ENCODE assay signal across 10 cellular contexts in the genomic region with DNA sequence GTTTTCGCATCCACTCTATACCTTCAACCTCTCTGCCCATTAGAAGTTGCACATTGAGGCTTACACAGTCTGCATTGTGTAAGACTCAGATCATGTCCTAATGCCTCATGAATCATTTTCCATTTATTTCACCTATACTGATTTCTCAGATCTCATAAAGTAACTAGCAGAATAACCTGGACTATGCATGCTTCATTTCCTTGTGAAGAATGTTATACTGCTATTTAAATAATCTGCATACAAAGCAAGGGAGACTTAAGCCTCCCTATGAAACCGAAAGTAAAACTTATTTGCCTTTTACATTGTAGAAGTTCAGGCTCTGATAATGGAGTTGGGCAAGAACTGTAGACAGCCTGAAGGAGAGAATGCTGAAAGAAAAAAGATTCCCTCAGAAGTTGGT.
A peak's percentile ranks its signal among the peaks of the same experiment; 100 is the strongest.
DNase-seq lines count a peak whose midpoint lies in the region; ATAC-seq and TF ChIP-seq lines count a peak whose summit lies in the region.
"Had no signal": no experiment of that assay in that cellular context is flagged by ENCODE, and none has a peak within 500 bp of the region (broad histone marks: within the 10 kb centered on the region; RNA-seq: fewer than 3 reads in every experiment).

No MANE protein-coding gene starts in this region.

- peak overlapping the region; percentile 70 for H3K4me2 ChIP-seq in smooth muscle cell

- H3K9ac ChIP-seq in smooth muscle cell (ENCODE audit: low read depth): no peak overlapping the region

- 87% methylated on average over 2 of the region's 2 CpGs for WGBS in smooth muscle cell (ENCODE audit: low lambda C conversion rate)

- no peaks in the 10 kb centered on the region for H3K27me3 ChIP-seq in smooth muscle cell (ENCODE audit: low read depth)

- no peaks in the 10 kb centered on the region for H3F3A ChIP-seq in smooth muscle cell (ENCODE audit: low read depth)

- H3K9me3 ChIP-seq in smooth muscle cell (replicated peaks; ENCODE audit: low read depth): no peaks in the 10 kb centered on the region

- H4K20me1 ChIP-seq in smooth muscle cell (ENCODE audit: low read depth): no peaks in the 10 kb centered on the region

- POLR2A ChIA-PET in RWPE1 (lab: Yijun Ruan, JAX; ENCODE audit: low non-redundant PET): no interaction called here

- CTCF ChIA-PET in RWPE1 (lab: Yijun Ruan, JAX): no interaction called here

- H2AFZ ChIP-seq in smooth muscle cell (ENCODE audit: low read depth): peak overlapping the region; percentile 81

- peak overlapping the region; percentile 38 for H3K4me3 ChIP-seq in smooth muscle cell

- H3K27ac ChIP-seq in RWPE1 (no peak overlapping the region), smooth muscle cell (ENCODE audit: low read depth) (no peak overlapping the region)
- H3K27ac ChIP-seq: 22Rv1 had no signal

- peak; percentile 39 to 46 for ATAC-seq in left cardiac atrium
- ATAC-seq in HG02981 (IDR thresholded peaks at IDR 0.05; ENCODE audit: unreplicated experiment): no peak

- intact Hi-C loops in left cardiac atrium (cut with DNase I): no loop called here

- TF ChIP-seq CTCF in RWPE1 (conservative IDR thresholded peaks at IDR 0.05; ENCODE audit: low read depth) (no peak), smooth muscle cell (IDR thresholded peaks at IDR 0.05; ENCODE audit: borderline replicate concordance, insufficient read depth, poor library complexity, severe bottlenecking) (no peak)

- peak; percentile 16 for DNase-seq in DMS53 (lab: John Stamatoyannopoulos, UW)
- no peak for DNase-seq in DMS53 treated with DMSO at 0.1 percent for 48 hours (lab: John Stamatoyannopoulos, UW; ENCODE audit: unreplicated experiment)
- DNase-seq in RWPE1 (ENCODE audit: low spot score): peak; percentile 8
- DNase-seq in left cardiac atrium: no peak
- DNase-seq in smooth muscle cell (lab: John Stamatoyannopoulos, UW; ENCODE audit: unreplicated experiment): no peak
- no peak for DNase-seq in HuH-7 (ENCODE audit: low spot score)
- DNase-seq in stimulated activated CD4-positive, alpha-beta T cell treated with anti-CD3 and anti-CD28 coated beads, Interleukin-1b, Interleukin-23, amount 100 ng/mL, for 48 hours: no peak
- DNase-seq: NCI-H510A treated with DMSO at 0.1 percent for 48 hours had no signal

- H3K4me1 ChIP-seq in smooth muscle cell (ENCODE audit: low read depth): peaks cover 5% of the 10 kb centered on the region

- H3K79me2 ChIP-seq in smooth muscle cell (ENCODE audit: low read depth): no peaks in the 10 kb centered on the region

- no peaks in the 10 kb centered on the region for H3K36me3 ChIP-seq in smooth muscle cell (ENCODE audit: low read depth)

Comparison
In these comparisons a context has a peak if more than half of its experiments do, and no peak if none do; other contexts are left out.
1. DNase-seq: peak in DMS53 (single experiment) and RWPE1 (single experiment); none in DMS53 treated with DMSO at 0.1 percent for 48 hours (single experiment), left cardiac atrium (single experiment), smooth muscle cell (single experiment), HuH-7 (single experiment) and stimulated activated CD4-positive, alpha-beta T cell treated with anti-CD3 and anti-CD28 coated beads, Interleukin-1b, Interleukin-23, amount 100 ng/mL, for 48 hours (single experiment).